ENCODE assay signal across 8 cellular contexts in genomic region chr2:104733544-104733943, GRCh38.
DNase-seq lines count a peak whose midpoint lies in the region; ATAC-seq and TF ChIP-seq lines count a peak whose summit lies in the region.

No MANE protein-coding gene starts in this region.

- H3K36me3 Mint-ChIP-seq in activated naive CD4-positive, alpha-beta T cell treated with anti-CD3 and anti-CD28 coated beads, Interleukin-2, amount 10 ng/mL, durations not matched to agents 7 days and 5 days: no peaks in the 10 kb centered on the region
- no peaks in the 10 kb centered on the region for H3K36me3 Mint-ChIP-seq in endodermal cell (ENCODE audit: low read depth)

- H3K27me3 ChIP-seq in endodermal cell (ENCODE audit: control insufficient read depth, insufficient read depth, low read length, poor library complexity, severe bottlenecking): no peaks in the 10 kb centered on the region

- ATAC-seq in GM21717 (IDR thresholded peaks at IDR 0.05; ENCODE audit: unreplicated experiment) (peak; percentile 68), HG03196 (IDR thresholded peaks at IDR 0.05; ENCODE audit: unreplicated experiment) (no peak)

- peak; percentile 84 for TF ChIP-seq CTCF in endodermal cell (conservative IDR thresholded peaks at IDR 0.05)

- WGBS in endodermal cell (ENCODE audit: insufficient coverage in 1 of 2, insufficient read length in 1 of 2), 2 experiments: 50 to 65% methylated on average over 4 to 5 of the region's 5 CpGs

- no peak overlapping the region for H3K9ac ChIP-seq in endodermal cell (ENCODE audit: extremely low read depth, low read length, poor library complexity, severe bottlenecking)

- H3K4me1 ChIP-seq in endodermal cell (ENCODE audit: control insufficient read depth, insufficient read depth, low read length): no peaks in the 10 kb centered on the region

- in situ Hi-C loops in KBM-7 (cut with MboI; ENCODE audit: low pct_unique_long_range_greater_than_20kb, low sequenced_read_pairs): no loop called here

- no peak overlapping the region for H3K4me3 Mint-ChIP-seq in activated naive CD4-positive, alpha-beta T cell treated with anti-CD3 and anti-CD28 coated beads, Interleukin-2, amount 10 ng/mL, durations not matched to agents 7 days and 5 days
- no peak overlapping the region for H3K4me3 Mint-ChIP-seq in endodermal cell

- no peak overlapping the region for H3K4me3 ChIP-seq in endodermal cell (ENCODE audit: low read length)

- DNase-seq in activated naive CD4-positive, alpha-beta T cell treated with anti-CD3 and anti-CD28 coated beads, Interleukin-2, amount 10 ng/mL, durations not matched to agents 7 days and 5 days: peak; percentile 24
- no peak for DNase-seq in activated naive CD4-positive, alpha-beta T cell (lab: John Stamatoyannopoulos, UW)
- DNase-seq in KBM-7 (peak; percentile 67), endodermal cell (peak; percentile 93), KG1 (lab: John Stamatoyannopoulos, UW) (no peak), hippocampal formation (lab: John Stamatoyannopoulos, UW) (no peak)

- H3K4me1 Mint-ChIP-seq in activated naive CD4-positive, alpha-beta T cell treated with anti-CD3 and anti-CD28 coated beads, Interleukin-2, amount 10 ng/mL, durations not matched to agents 7 days and 5 days: peaks cover 5% of the 10 kb centered on the region
- no peaks in the 10 kb centered on the region for H3K4me1 Mint-ChIP-seq in endodermal cell

- H3K9me3 Mint-ChIP-seq in activated naive CD4-positive, alpha-beta T cell treated with anti-CD3 and anti-CD28 coated beads, Interleukin-2, amount 10 ng/mL, durations not matched to agents 7 days and 5 days: peaks cover 4% of the 10 kb centered on the region
- H3K9me3 Mint-ChIP-seq in endodermal cell: peaks cover 13% of the 10 kb centered on the region

- H3K9me3 ChIP-seq in endodermal cell (ENCODE audit: control insufficient read depth, low read length): peaks cover 6% of the 10 kb centered on the region

- no peaks in the 10 kb centered on the region for H3K27me3 Mint-ChIP-seq in activated naive CD4-positive, alpha-beta T cell treated with anti-CD3 and anti-CD28 coated beads, Interleukin-2, amount 10 ng/mL, durations not matched to agents 7 days and 5 days
- no peaks in the 10 kb centered on the region for H3K27me3 Mint-ChIP-seq in endodermal cell (ENCODE audit: insufficient read depth)

- H3K27ac ChIP-seq in endodermal cell (ENCODE audit: low read depth, low read length): no peak overlapping the region

- no peaks in the 10 kb centered on the region for H3K36me3 ChIP-seq in endodermal cell (ENCODE audit: control insufficient read depth, insufficient read depth, low read length)

- H3K27ac Mint-ChIP-seq in activated naive CD4-positive, alpha-beta T cell treated with anti-CD3 and anti-CD28 coated beads, Interleukin-2, amount 10 ng/mL, durations not matched to agents 7 days and 5 days: no peak overlapping the region
- no peak overlapping the region for H3K27ac Mint-ChIP-seq in endodermal cell

- CTCF ChIA-PET in activated naive CD4-positive, alpha-beta T cell treated with anti-CD3 and anti-CD28 coated beads, Interleukin-2, amount 10 ng/mL, durations not matched to agents 7 days and 5 days (lab: Charles Lee): interaction anchor here (1.8 kb wide), 1 partner anchor 10 kb away, joined by 7 read pairs; no protein-coding TSS in a partner anchor

Comparison
In these comparisons a context has a peak if more than half of its experiments do, and no peak if none do; other contexts are left out.
1. DNase-seq: peak in activated naive CD4-positive, alpha-beta T cell treated with anti-CD3 and anti-CD28 coated beads, Interleukin-2, amount 10 ng/mL, durations not matched to agents 7 days and 5 days (single experiment), KBM-7 (single experiment) and endodermal cell (single experiment); none in activated naive CD4-positive, alpha-beta T cell (0 of 4), KG1 (single experiment) and hippocampal formation (0 of 2).